8 cellular contexts compared by ENCODE assay signal in genomic region chr2:197310940-197311485, GRCh38. TPM values are rescaled to one million over a fixed set of nuclear protein-coding genes. Genes with fewer than 3 reads are reported as not detected.
DNase-seq lines count a peak whose midpoint lies in the region; ATAC-seq and TF ChIP-seq lines count a peak whose summit lies in the region.

No MANE protein-coding gene starts in this region.

- peak overlapping the region; percentile 53 to 94 (median 79) for H3K27ac ChIP-seq in Peyer's patch

- H3K36me3 ChIP-seq in Peyer's patch = no peaks in the 10 kb centered on the region

- TF ChIP-seq CTCF in Peyer's patch (IDR thresholded peaks at IDR 0.05) = no peak
- TF ChIP-seq CTCF in fibroblast of pulmonary artery (IDR thresholded peaks at IDR 0.05; ENCODE audit: low read length, missing control alignments) = no peak

- ATAC-seq in GM18508 (IDR thresholded peaks at IDR 0.05; ENCODE audit: insufficient read depth, unreplicated experiment) (peak; percentile 9), GM18517 (IDR thresholded peaks at IDR 0.05; ENCODE audit: unreplicated experiment) (no peak), GM19328 (IDR thresholded peaks at IDR 0.05; ENCODE audit: unreplicated experiment) (no peak)

- no peaks in the 10 kb centered on the region for H3K9me3 ChIP-seq in Peyer's patch

- H3K4me3 ChIP-seq in Peyer's patch (peak overlapping the region; percentile 72 to 96 (median 72)), fibroblast of pulmonary artery (replicated peaks; ENCODE audit: low read depth, low read length) (peak overlapping the region; percentile 57), skeletal muscle cell (ENCODE audit: low read depth, low read length) (peak overlapping the region; percentile 61)

- H3K4me1 ChIP-seq in Peyer's patch = peaks cover 0 to 5% (median 0%) of the 10 kb centered on the region in 4 donors

- H3K27me3 ChIP-seq in Peyer's patch = no peaks in the 10 kb centered on the region

- TF ChIP-seq POLR2A in Peyer's patch (IDR thresholded peaks at IDR 0.05) = no peak

- DNase-seq in Peyer's patch (no peak), fibroblast of pulmonary artery (ENCODE audit: low read depth) (no peak), skeletal muscle cell (ENCODE audit: low read depth) (no peak), RPMI8226 (no peak), mesenteric fat pad (ENCODE audit: low spot score) (no peak)

RNA-seq across cellular contexts. Expression of gene ANKRD44, which starts 0.4 kb away (rescaled TPM):
- total RNA-seq in Peyer's patch = 100 to 1,000 TPM in 1 of 4 donors, 10 to 100 TPM in 3; 24.8 to 215 (median 32.0) TPM
- 26.0 TPM for total RNA-seq in mesenteric fat pad
